ENCODE assay signal across 25 cellular contexts in the genomic region with DNA sequence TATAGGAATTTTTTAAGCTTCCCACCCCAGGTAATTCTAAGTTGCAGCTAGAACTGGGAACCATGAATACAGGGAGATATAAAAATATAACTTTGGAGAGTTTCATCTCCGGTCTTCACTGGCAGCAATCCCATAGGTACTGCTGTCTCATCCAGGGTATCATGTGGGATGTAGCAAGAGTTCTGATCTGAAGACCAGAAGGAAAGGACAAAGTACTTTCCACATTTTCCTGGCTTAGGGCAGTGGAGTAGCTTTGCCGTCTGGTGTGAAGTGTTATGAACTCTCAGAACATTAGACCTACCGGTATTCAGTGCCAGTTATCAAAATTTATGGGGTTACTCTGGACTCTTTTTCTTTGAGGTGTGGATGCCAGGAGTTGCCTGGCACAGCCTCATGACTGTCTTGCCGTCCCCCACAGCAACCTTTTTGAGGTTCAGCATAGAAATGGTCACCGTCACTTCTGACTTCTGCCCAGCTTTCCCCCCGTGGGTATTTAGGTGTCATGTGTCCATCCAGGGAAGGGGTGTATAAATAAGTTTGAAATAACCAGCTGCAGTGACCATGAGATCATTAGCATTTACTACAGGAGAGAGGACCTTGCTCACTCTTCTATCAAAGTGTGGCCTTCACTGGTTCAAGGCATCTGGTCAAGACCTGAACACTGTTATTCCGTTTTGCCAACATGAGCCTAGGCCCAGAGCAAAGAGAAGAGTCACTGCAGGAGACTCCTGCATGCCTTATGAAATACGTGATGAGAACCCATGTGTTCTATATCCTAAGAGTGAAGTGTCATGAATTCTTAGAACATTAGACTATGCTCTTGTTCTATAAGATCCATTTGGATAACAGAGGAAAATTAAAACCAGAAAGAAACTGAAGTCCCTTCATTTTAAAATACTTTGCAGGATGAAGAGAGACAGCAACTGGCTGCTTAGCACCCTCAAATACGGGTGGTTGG. TPM values are rescaled to one million over a fixed set of nuclear protein-coding genes. Genes with fewer than 3 reads are reported as not detected.
"Had no signal": no experiment of that assay in that cellular context is flagged by ENCODE, and none has a peak within 500 bp of the region (broad histone marks: within the 10 kb centered on the region; RNA-seq: fewer than 3 reads in every experiment).

No MANE protein-coding gene starts in this region.

- FAIRE-seq: keratinocyte had no signal

- H3K4me2 ChIP-seq: neural progenitor cell had no signal

- H3K9ac ChIP-seq: neural progenitor cell, parathyroid adenoma had no signal

- H3K27me3 ChIP-seq: foreskin keratinocyte, heart right ventricle, neural progenitor cell, right atrium auricular region, vagina had no signal

- DNase-seq: cerebellar nuclear complex; cortex of kidney; effector memory CD8-positive, alpha-beta T cell; foreskin keratinocyte; glutamatergic neuron; heart right ventricle; hippocampal formation; mucosa of descending colon; naive thymus-derived CD4-positive, alpha-beta T cell; sigmoid colon; spleen; stimulated activated CD4-positive, alpha-beta T cell treated with anti-CD3 and anti-CD28 coated beads, Interleukin-4, amount 100 ng/mL, for 4 hours; stimulated activated naive CD8-positive, alpha-beta T cell treated with anti-CD3 and anti-CD28 coated beads, Interleukin-15, Interleukin-2, amounts not matched to agents 100 U/mL and 50 U/mL, for 24 hours had no signal

- H3K27ac ChIP-seq: foreskin keratinocyte, heart right ventricle, neural progenitor cell, parathyroid adenoma, right atrium auricular region, sigmoid colon, skin epidermis, spleen, thoracic aorta, vagina had no signal

- H3K36me3 ChIP-seq: heart right ventricle, neural progenitor cell, right atrium auricular region, sigmoid colon, spleen, thoracic aorta, vagina had no signal

- H3K4me1 ChIP-seq: foreskin keratinocyte, heart right ventricle, neural progenitor cell, parathyroid adenoma, right atrium auricular region, sigmoid colon, spleen, vagina had no signal

- H3K9me3 ChIP-seq: mucosa of descending colon, right atrium auricular region, sigmoid colon, thoracic aorta, vagina had no signal

- H3K4me3 ChIP-seq: heart right ventricle, lung, mucosa of descending colon, neural progenitor cell, right atrium auricular region, sigmoid colon, skin epidermis, spleen, thoracic aorta, vagina had no signal

- ATAC-seq: effector memory CD8-positive, alpha-beta T cell; heart right ventricle; mucosa of descending colon; naive thymus-derived CD4-positive, alpha-beta T cell; stimulated activated memory B cell treated with anti-CD40 and anti-IgM and Interleukin-4, amounts not matched to agents 10 μg/mL and 1 μg/mL and 100 μg/mL, for 72 hours; stimulated activated naive CD8-positive, alpha-beta T cell treated with anti-CD3 and anti-CD28 coated beads, Interleukin-15, Interleukin-2, amounts not matched to agents 100 U/mL and 50 U/mL, for 24 hours had no signal

- H2AFZ ChIP-seq: neural progenitor cell, parathyroid adenoma had no signal

RNA-seq across cellular contexts. Expression of a gene that starts 22.2 kb away (rescaled TPM):
- total RNA-seq: foreskin keratinocyte; mesothelial cell of epicardium; naive thymus-derived CD4-positive, alpha-beta T cell; osteoblast; progenitor cell of endocrine pancreas; sigmoid colon had no signal
- polyA plus RNA-seq: foreskin keratinocyte; keratinocyte; naive thymus-derived CD4-positive, alpha-beta T cell had no signal
